31 cellular contexts compared by ENCODE assay signal in genomic region chr20:44918342-44918741, GRCh38.
"Had no signal": no experiment of that assay in that cellular context is flagged by ENCODE, and none has a peak within 500 bp of the region (broad histone marks: within the 10 kb centered on the region; RNA-seq: fewer than 3 reads in every experiment).

No MANE protein-coding gene starts in this region.

- H3K4me1 ChIP-seq: pancreas, prostate gland, right atrium auricular region, spleen, suprapubic skin, testis, tibial artery, transverse colon, upper lobe of right lung, uterus had no signal

- H3K9me3 ChIP-seq: neutrophil, pancreas, prostate gland, right atrium auricular region, spleen, suprapubic skin, testis, tibial artery, transverse colon, upper lobe of right lung, uterus had no signal

- H3K4me3 Mint-ChIP-seq: naive thymus-derived CD4-positive, alpha-beta T cell; natural killer cell; nephron; neural crest cell; stimulated activated memory B cell treated with anti-CD40 and anti-IgM and Interleukin-4, amounts not matched to agents 10 μg/mL and 1 μg/mL and 100 μg/mL, for 72 hours; stimulated activated naive CD8-positive, alpha-beta T cell treated with anti-CD3 and anti-CD28 coated beads, Interleukin-15, amount 100 ng/mL, for 72 hours; type B pancreatic cell had no signal

- H3K4me1 Mint-ChIP-seq: natural killer cell, nephron, neural crest cell had no signal

- DNase-seq: naive thymus-derived CD4-positive, alpha-beta T cell; natural killer cell; nucleus accumbens; pancreas; retina; spleen; stimulated activated CD4-positive, alpha-beta T cell treated with anti-CD3 and anti-CD28 coated beads, Interleukin-12 subunit alpha, Interleukin-12 subunit beta, amount 100 ng/mL, for 4 hours; stimulated activated CD4-positive, alpha-beta T cell treated with anti-CD3 and anti-CD28 coated beads, Interleukin-1b, Interleukin-23, amount 100 ng/mL, for 48 hours; stimulated activated CD4-positive, alpha-beta T cell treated with anti-CD3 and anti-CD28 coated beads, Interleukin-4, amount 100 ng/mL, for 1 hour; stimulated activated CD4-positive, alpha-beta T cell treated with anti-CD3 and anti-CD28 coated beads, Interleukin-4, amount 100 ng/mL, for 4 hours; stimulated activated CD8-positive, alpha-beta memory T cell treated with anti-CD3 and anti-CD28 coated beads, Interleukin-4, amount 100 ng/mL, for 48 hours; stimulated activated naive CD4-positive, alpha-beta T cell; stimulated activated naive CD8-positive, alpha-beta T cell treated with anti-CD3 and anti-CD28 coated beads, Interleukin-15, amount 100 ng/mL, for 72 hours; stimulated activated naive CD8-positive, alpha-beta T cell treated with anti-CD3 and anti-CD28 coated beads, Interleukin-15, Interleukin-2, amounts not matched to agents 100 U/mL and 50 U/mL, for 24 hours; substantia nigra; testis; tibial artery; transverse colon; upper lobe of right lung; uterus had no signal

- H3K27me3 Mint-ChIP-seq: naive thymus-derived CD4-positive, alpha-beta T cell; stimulated activated memory B cell treated with anti-CD40 and anti-IgM and Interleukin-4, amounts not matched to agents 10 μg/mL and 1 μg/mL and 100 μg/mL, for 72 hours; stimulated activated naive CD8-positive, alpha-beta T cell treated with anti-CD3 and anti-CD28 coated beads, Interleukin-15, amount 100 ng/mL, for 72 hours; type B pancreatic cell had no signal

- H3K9me3 Mint-ChIP-seq: naive thymus-derived CD4-positive, alpha-beta T cell; natural killer cell; nephron; neural crest cell; stimulated activated memory B cell treated with anti-CD40 and anti-IgM and Interleukin-4, amounts not matched to agents 10 μg/mL and 1 μg/mL and 100 μg/mL, for 72 hours; stimulated activated naive CD8-positive, alpha-beta T cell treated with anti-CD3 and anti-CD28 coated beads, Interleukin-15, amount 100 ng/mL, for 72 hours; type B pancreatic cell had no signal

- H3K27ac ChIP-seq: neutrophil, pancreas, prostate gland, right atrium auricular region, skin epidermis, spleen, suprapubic skin, testis, tibial artery, transverse colon, upper lobe of right lung, uterus had no signal

- H3K27me3 ChIP-seq: neutrophil, pancreas, right atrium auricular region, spleen, suprapubic skin, testis, tibial artery, transverse colon, upper lobe of right lung, uterus had no signal

- H3K36me3 Mint-ChIP-seq: natural killer cell had no signal

- FAIRE-seq: pancreas had no signal

- H3K4me3 ChIP-seq: pancreas, prostate gland, right atrium auricular region, skin epidermis, smooth muscle cell, spleen, suprapubic skin, testis, tibial artery, transverse colon, upper lobe of right lung, uterus had no signal

- ATAC-seq: naive thymus-derived CD4-positive, alpha-beta T cell; natural killer cell; pancreas; sciatic nerve; stimulated activated memory B cell treated with anti-CD40 and anti-IgM and Interleukin-4, amounts not matched to agents 10 μg/mL and 1 μg/mL and 100 μg/mL, for 72 hours; stimulated activated naive CD8-positive, alpha-beta T cell treated with anti-CD3 and anti-CD28 coated beads, Interleukin-15, amount 100 ng/mL, for 72 hours; stimulated activated naive CD8-positive, alpha-beta T cell treated with anti-CD3 and anti-CD28 coated beads, Interleukin-15, Interleukin-2, amounts not matched to agents 100 U/mL and 50 U/mL, for 24 hours; upper lobe of right lung had no signal

- H3K27ac Mint-ChIP-seq: natural killer cell; nephron; stimulated activated memory B cell treated with anti-CD40 and anti-IgM and Interleukin-4, amounts not matched to agents 10 μg/mL and 1 μg/mL and 100 μg/mL, for 72 hours; stimulated activated naive CD8-positive, alpha-beta T cell treated with anti-CD3 and anti-CD28 coated beads, Interleukin-15, amount 100 ng/mL, for 72 hours; type B pancreatic cell had no signal

- H3K36me3 ChIP-seq: prostate gland, right atrium auricular region, transverse colon, uterus had no signal

- H3K4me2 ChIP-seq: smooth muscle cell had no signal
